Comparison of ENCODE assay signal across 11 cellular contexts in the genomic region with DNA sequence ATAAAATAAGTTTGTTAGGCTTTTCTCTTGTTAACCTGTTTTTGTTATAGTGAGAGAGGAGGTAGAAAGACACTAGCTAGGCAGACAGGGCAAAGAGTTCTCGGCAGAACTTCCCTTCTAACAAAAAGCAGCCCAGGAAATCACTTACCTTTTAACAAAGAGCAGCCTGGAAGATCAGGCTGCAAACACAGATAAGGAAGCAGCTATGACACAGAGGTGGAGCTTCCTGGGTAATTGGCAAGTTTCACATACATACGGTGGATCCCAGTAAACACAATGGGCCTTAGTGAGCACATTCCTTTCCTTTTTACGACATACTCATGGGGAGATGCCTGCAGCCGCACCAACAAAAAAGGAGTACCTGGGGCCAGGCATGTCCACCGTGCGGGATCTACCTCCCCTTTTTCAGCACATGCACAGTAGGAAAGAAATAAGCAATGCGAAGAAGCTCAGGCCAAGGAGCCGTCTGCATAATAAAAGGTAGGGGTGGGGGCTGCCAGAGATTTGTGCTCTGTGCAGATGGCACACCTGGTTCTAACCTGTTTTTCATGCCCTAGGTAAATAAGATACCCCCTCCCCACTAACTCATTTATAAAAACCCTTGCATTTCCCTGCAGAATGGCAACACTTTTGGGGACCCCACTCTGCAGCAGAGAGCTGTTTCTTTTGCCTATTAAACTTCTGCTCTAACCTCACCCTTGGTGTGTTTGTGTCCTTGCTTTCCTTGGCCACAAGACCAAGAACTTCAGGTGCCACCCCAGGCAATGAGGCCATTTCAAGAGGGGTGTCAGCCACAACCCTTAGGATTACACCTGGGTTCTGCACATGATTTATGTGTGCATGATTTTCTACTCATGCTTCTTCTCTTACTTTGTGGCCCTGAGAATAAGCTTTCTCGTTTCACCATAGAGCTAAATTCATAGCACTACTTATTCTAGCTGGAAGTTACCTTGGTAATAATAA. TPM values are rescaled to one million over a fixed set of nuclear protein-coding genes. Genes with fewer than 3 reads are reported as not detected.
A peak's percentile ranks its signal among the peaks of the same experiment; 100 is the strongest.
DNase-seq lines count a peak whose midpoint lies in the region; ATAC-seq, FAIRE-seq and TF ChIP-seq lines count a peak whose summit lies in the region.
"Had no signal": no experiment of that assay in that cellular context is flagged by ENCODE, and none has a peak within 500 bp of the region (broad histone marks: within the 10 kb centered on the region; RNA-seq: fewer than 3 reads in every experiment).

No MANE protein-coding gene starts in this region.

- no peaks in the 10 kb centered on the region for H3K4me1 Mint-ChIP-seq in activated CD4-positive, alpha-beta T cell treated with anti-CD3 and anti-CD28 coated beads, Interleukin-2, amount 10 ng/mL, durations not matched to agents 7 days and 5 days

- H3K27ac Mint-ChIP-seq in activated CD4-positive, alpha-beta T cell treated with anti-CD3 and anti-CD28 coated beads, Interleukin-2, amount 10 ng/mL, durations not matched to agents 7 days and 5 days: no peak overlapping the region

- H3K27ac ChIP-seq in RWPE1: peak overlapping the region; percentile 31; the same call in 1 of the 2 replicates

- CTCF ChIA-PET in RWPE1 (lab: Yijun Ruan, JAX): interaction anchor here (0.5 to 0.7 kb wide), 2 partner anchors 23 to 475 kb away, joined by 3 read pairs; no protein-coding TSS in a partner anchor
- CTCF ChIA-PET in activated CD4-positive, alpha-beta T cell treated with anti-CD3 and anti-CD28 coated beads, Interleukin-2, amount 10 ng/mL, durations not matched to agents 7 days and 5 days (lab: Charles Lee): interaction anchor here (0.6 kb wide), 1 partner anchor 714 kb away, joined by 3 read pairs; no protein-coding TSS in a partner anchor

- no peaks in the 10 kb centered on the region for H3K36me3 Mint-ChIP-seq in activated CD4-positive, alpha-beta T cell treated with anti-CD3 and anti-CD28 coated beads, Interleukin-2, amount 10 ng/mL, durations not matched to agents 7 days and 5 days (ENCODE audit: low read depth)

- no peak for ATAC-seq in GM21786 (IDR thresholded peaks at IDR 0.05; ENCODE audit: unreplicated experiment)
- ATAC-seq in GM19455 (IDR thresholded peaks at IDR 0.05; ENCODE audit: unreplicated experiment): no peak

- peaks cover 14% of the 10 kb centered on the region for H3K27me3 Mint-ChIP-seq in activated CD4-positive, alpha-beta T cell treated with anti-CD3 and anti-CD28 coated beads, Interleukin-2, amount 10 ng/mL, durations not matched to agents 7 days and 5 days

- H3K4me3 Mint-ChIP-seq in activated CD4-positive, alpha-beta T cell treated with anti-CD3 and anti-CD28 coated beads, Interleukin-2, amount 10 ng/mL, durations not matched to agents 7 days and 5 days: no peak overlapping the region

- peak; percentile 30 for FAIRE-seq in H54 (lab: Jason Lieb, UNC)

- TF ChIP-seq POLR2A in H54 (IDR thresholded peaks at IDR 0.05; ENCODE audit: low read depth, low read length): no peak

- DNase-seq in H54 (ENCODE audit: insufficient read length, low spot score) (peak; percentile 9), RWPE1 (ENCODE audit: low spot score) (peak; percentile 70), fibroblast of the aortic adventitia (ENCODE audit: low read depth) (peak; percentile 40), non-pigmented ciliary epithelial cell (ENCODE audit: low read depth) (peak; percentile 22), NCI-H2227 (lab: John Stamatoyannopoulos, UW; ENCODE audit: unreplicated experiment) (no peak)
- no peak for DNase-seq in activated CD4-positive, alpha-beta T cell treated with anti-CD3 and anti-CD28 coated beads, Interleukin-2, amount 10 ng/mL, durations not matched to agents 7 days and 5 days
- DNase-seq: activated CD4-positive, alpha-beta T cell treated with anti-CD3 and anti-CD28 coated beads for 48 hours; amniotic stem cell; KBM-7 had no signal

- H3K9me3 Mint-ChIP-seq in activated CD4-positive, alpha-beta T cell treated with anti-CD3 and anti-CD28 coated beads, Interleukin-2, amount 10 ng/mL, durations not matched to agents 7 days and 5 days: peaks cover 4% of the 10 kb centered on the region

- no peak overlapping the region for H3K4me3 ChIP-seq in fibroblast of the aortic adventitia (ENCODE audit: low read depth, low read length)

- TF ChIP-seq CTCF in RWPE1 (conservative IDR thresholded peaks at IDR 0.05; ENCODE audit: low read depth): no peak
- no peak for TF ChIP-seq CTCF in fibroblast of the aortic adventitia (IDR thresholded peaks at IDR 0.05; ENCODE audit: insufficient read depth, low read length)

- POLR2A ChIA-PET in RWPE1 (lab: Yijun Ruan, JAX; ENCODE audit: low non-redundant PET): no interaction called here
- POLR2A ChIA-PET in activated CD4-positive, alpha-beta T cell treated with anti-CD3 and anti-CD28 coated beads, Interleukin-2, amount 10 ng/mL, durations not matched to agents 7 days and 5 days (lab: Charles Lee): no interaction called here

RNA-seq across cellular contexts. Expression of gene MDH1, which starts 26.5 kb away (rescaled TPM):
- 129 and 152 TPM in 2 replicates for total RNA-seq in fibroblast of the aortic adventitia (ENCODE audit: low replicate concordance)
- total RNA-seq in activated CD4-positive, alpha-beta T cell treated with anti-CD3 and anti-CD28 coated beads, Interleukin-2, amount 10 ng/mL, durations not matched to agents 7 days and 5 days: 100 to 1,000 TPM; 164 to 176 TPM

RNA-seq across cellular contexts. Expression of gene WDPCP, which starts 27.0 kb away (rescaled TPM):
- 12.4 and 34.2 TPM in 2 replicates for total RNA-seq in fibroblast of the aortic adventitia (ENCODE audit: low replicate concordance)
- total RNA-seq in activated CD4-positive, alpha-beta T cell treated with anti-CD3 and anti-CD28 coated beads, Interleukin-2, amount 10 ng/mL, durations not matched to agents 7 days and 5 days: 1 to 10 TPM; 6.3 to 7.7 TPM

Comparison
In these comparisons a context has a peak if more than half of its experiments do, and no peak if none do; other contexts are left out.
1. DNase-seq: peak in H54 (single experiment), RWPE1 (single experiment), fibroblast of the aortic adventitia (single experiment) and non-pigmented ciliary epithelial cell (single experiment); none in activated CD4-positive, alpha-beta T cell treated with anti-CD3 and anti-CD28 coated beads, Interleukin-2, amount 10 ng/mL, durations not matched to agents 7 days and 5 days (single experiment) and NCI-H2227 (single experiment).